9 cellular contexts compared by ENCODE assay signal in genomic region chr14:91413547-91414474, GRCh38.
DNase-seq lines count a peak whose midpoint lies in the region; ATAC-seq and TF ChIP-seq lines count a peak whose summit lies in the region.
"Had no signal": no experiment of that assay in that cellular context is flagged by ENCODE, and none has a peak within 500 bp of the region (broad histone marks: within the 10 kb centered on the region; RNA-seq: fewer than 3 reads in every experiment).

No MANE protein-coding gene starts in this region.

- peaks cover 68% of the 10 kb centered on the region for H3K4me1 ChIP-seq in OCI-LY3 (ENCODE audit: low read length)

- H4K20me1 ChIP-seq in OCI-LY3 (ENCODE audit: insufficient read depth, low read length) = peaks cover 63% of the 10 kb centered on the region

- peak; percentile 61 for DNase-seq in epithelial cell of esophagus (ENCODE audit: low read depth)
- peak in 4 of 6 experiments; percentile 25 to 69 (median 41) for DNase-seq in stimulated activated naive CD4-positive, alpha-beta T cell (lab: John Stamatoyannopoulos, UW)
- DNase-seq in MV-4-11 (lab: John Stamatoyannopoulos, UW) = no peak
- DNase-seq: stimulated activated CD4-positive, alpha-beta T cell treated with anti-CD3 and anti-CD28 coated beads, Interleukin-2, amount 100 ng/mL, for 24 hours had no signal

- H2AFZ ChIP-seq in OCI-LY3 (ENCODE audit: low read depth, low read length) = no peak overlapping the region

- ATAC-seq in GM21619 (IDR thresholded peaks at IDR 0.05; ENCODE audit: unreplicated experiment) = no peak
- no peak for ATAC-seq in GM21786 (IDR thresholded peaks at IDR 0.05; ENCODE audit: unreplicated experiment)
- ATAC-seq: HCT116 had no signal

- H3K9me3 ChIP-seq in KOPT-K1 (ENCODE audit: insufficient read depth, low read length, poor library complexity, severe bottlenecking) = no peaks in the 10 kb centered on the region
- H3K9me3 ChIP-seq in OCI-LY3 (ENCODE audit: insufficient read depth, low read length) = no peaks in the 10 kb centered on the region

- H3K79me2 ChIP-seq in OCI-LY3 (ENCODE audit: low read length) = peaks cover 86% of the 10 kb centered on the region

- H3K9ac ChIP-seq in OCI-LY3 (ENCODE audit: low read length) = peak overlapping the region; percentile 90; the same call in 1 of the 2 replicates

- peak overlapping the region; percentile 99 for H3K4me2 ChIP-seq in OCI-LY3 (ENCODE audit: low read length)

- H3K27me3 ChIP-seq in OCI-LY3 (ENCODE audit: low read depth, low read length) = no peaks in the 10 kb centered on the region

- H3K36me3 ChIP-seq in KOPT-K1 (ENCODE audit: insufficient read depth, low read length) (peaks cover 56% of the 10 kb centered on the region), OCI-LY3 (replicated peaks; ENCODE audit: low read depth, low read length) (peaks cover 50% of the 10 kb centered on the region)

- TF ChIP-seq CTCF in OCI-LY3 (IDR thresholded peaks at IDR 0.05; ENCODE audit: low read depth, low read length) = no peak
- TF ChIP-seq CTCF in epithelial cell of esophagus (IDR thresholded peaks at IDR 0.05; ENCODE audit: insufficient read depth, low read depth, low read length, missing control alignments) = no peak

- H3K4me3 ChIP-seq in OCI-LY3 (ENCODE audit: low read length) (peak overlapping the region; percentile 85), epithelial cell of esophagus (ENCODE audit: low read length) (no peak overlapping the region)

- H3K27ac ChIP-seq in KOPT-K1 (ENCODE audit: low read depth, low read length, poor library complexity, severe bottlenecking) (peak overlapping the region; percentile 96), OCI-LY3 (ENCODE audit: low read length) (no peak overlapping the region)
